1 cellular context compared by ENCODE assay signal in genomic region chr2:30283931-30284565, GRCh38.
TF ChIP-seq lines count a peak whose summit lies in the region.

No MANE protein-coding gene starts in this region.

TF ChIP-seq in HepG2, 621 proteins besides CTCF, POLR2A, EP300 and RAD21:
- TF ChIP-seq CREB1 (IDR thresholded peaks at IDR 0.05) (peak; percentile 72), CREB1 (CRISPR knock-in tag; IDR thresholded peaks at IDR 0.05) (no peak), ZNF530 (CRISPR knock-in tag; IDR thresholded peaks at IDR 0.05; ENCODE audit: low read depth) (no peak)
